1 cellular context compared by ENCODE assay signal in the genomic region with DNA sequence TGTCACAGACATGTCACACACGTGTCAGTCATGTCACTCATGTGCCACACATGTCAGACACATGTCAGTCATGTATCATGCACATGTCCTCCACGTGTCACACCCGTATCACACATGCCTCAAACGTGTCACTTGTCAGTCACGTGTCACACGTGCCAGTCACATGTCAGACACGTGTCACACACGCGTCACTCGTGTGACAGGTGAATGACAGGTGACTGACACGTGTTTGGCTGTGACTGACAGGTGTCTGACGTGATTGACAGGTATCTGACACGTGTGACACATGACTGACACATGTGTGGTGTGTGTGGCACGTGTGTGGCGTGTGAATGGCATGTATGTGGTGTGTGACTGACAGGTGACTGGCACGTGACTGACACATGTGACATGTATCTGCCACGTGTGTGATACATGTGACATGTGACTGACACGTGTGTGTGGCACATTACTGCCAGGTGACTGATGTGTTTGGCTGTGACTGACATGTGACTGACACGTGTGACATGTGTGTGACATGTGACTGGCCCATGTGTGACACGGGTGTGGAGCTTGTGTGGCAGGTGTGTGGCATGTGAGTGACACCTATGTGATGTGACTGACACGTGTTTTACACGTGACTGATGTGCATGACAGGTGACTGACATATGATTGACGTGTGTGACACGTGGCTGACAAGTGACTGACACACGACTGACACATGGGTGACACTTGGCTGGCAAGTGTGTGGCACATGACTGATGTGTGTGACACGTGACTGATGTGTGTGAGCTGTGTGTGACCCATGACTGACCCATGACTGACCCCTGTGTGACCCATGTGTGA.
A peak's percentile ranks its signal among the peaks of the same experiment; 100 is the strongest.
TF ChIP-seq lines count a peak whose summit lies in the region.

No MANE protein-coding gene starts in this region.

TF ChIP-seq in GM12878, 131 proteins besides CTCF, POLR2A, EP300 and RAD21 (continued from another document and continues in another):
- TF ChIP-seq, protein P1, sequence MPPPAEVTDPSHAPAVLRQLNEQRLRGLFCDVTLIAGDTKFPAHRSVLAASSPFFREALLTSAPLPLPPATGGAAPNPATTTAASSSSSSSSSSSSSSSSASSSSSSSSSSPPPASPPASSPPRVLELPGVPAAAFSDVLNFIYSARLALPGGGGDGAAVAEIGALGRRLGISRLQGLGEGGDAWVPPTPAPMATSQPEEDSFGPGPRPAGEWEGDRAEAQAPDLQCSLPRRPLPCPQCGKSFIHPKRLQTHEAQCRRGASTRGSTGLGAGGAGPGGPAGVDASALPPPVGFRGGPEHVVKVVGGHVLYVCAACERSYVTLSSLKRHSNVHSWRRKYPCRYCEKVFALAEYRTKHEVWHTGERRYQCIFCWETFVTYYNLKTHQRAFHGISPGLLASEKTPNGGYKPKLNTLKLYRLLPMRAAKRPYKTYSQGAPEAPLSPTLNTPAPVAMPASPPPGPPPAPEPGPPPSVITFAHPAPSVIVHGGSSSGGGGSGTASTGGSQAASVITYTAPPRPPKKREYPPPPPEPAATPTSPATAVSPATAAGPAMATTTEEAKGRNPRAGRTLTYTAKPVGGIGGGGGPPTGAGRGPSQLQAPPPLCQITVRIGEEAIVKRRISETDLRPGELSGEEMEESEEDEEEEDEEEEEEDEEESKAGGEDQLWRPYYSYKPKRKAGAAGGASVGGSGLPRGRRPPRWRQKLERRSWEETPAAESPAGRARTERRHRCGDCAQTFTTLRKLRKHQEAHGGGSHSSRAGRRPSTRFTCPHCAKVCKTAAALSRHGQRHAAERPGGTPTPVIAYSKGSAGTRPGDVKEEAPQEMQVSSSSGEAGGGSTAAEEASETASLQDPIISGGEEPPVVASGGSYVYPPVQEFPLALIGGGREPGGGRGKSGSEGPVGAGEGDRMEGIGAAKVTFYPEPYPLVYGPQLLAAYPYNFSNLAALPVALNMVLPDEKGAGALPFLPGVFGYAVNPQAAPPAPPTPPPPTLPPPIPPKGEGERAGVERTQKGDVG (CRISPR knock-in tag; IDR thresholded peaks at IDR 0.05): no peak
- no peak for TF ChIP-seq NFXL1 (IDR thresholded peaks at IDR 0.05; ENCODE audit: borderline replicate concordance)
- TF ChIP-seq EZH2 (IDR thresholded peaks at IDR 0.05; ENCODE audit: borderline replicate concordance, control insufficient read depth, low read depth, low read length): no peak
- TF ChIP-seq, protein P2, sequence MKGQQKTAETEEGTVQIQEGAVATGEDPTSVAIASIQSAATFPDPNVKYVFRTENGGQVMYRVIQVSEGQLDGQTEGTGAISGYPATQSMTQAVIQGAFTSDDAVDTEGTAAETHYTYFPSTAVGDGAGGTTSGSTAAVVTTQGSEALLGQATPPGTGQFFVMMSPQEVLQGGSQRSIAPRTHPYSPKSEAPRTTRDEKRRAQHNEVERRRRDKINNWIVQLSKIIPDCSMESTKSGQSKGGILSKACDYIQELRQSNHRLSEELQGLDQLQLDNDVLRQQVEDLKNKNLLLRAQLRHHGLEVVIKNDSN (IDR thresholded peaks at IDR 0.05; ENCODE audit: borderline replicate concordance, extremely low read length, insufficient read depth, low read depth, low read length): peak; percentile 21
- TF ChIP-seq JUNB (IDR thresholded peaks at IDR 0.05): no peak
- TF ChIP-seq TCF3 (IDR thresholded peaks at IDR 0.05; ENCODE audit: borderline replicate concordance, insufficient read depth, low read depth, low read length): no peak; the same call in none of the 2 replicates
- no peak for TF ChIP-seq CHD2 (IDR thresholded peaks at IDR 0.05; ENCODE audit: borderline replicate concordance, low read depth, low read length)
- no peak for TF ChIP-seq SRF (IDR thresholded peaks at IDR 0.05; ENCODE audit: low read depth in 2 of 2, low read length in 2 of 2)
- TF ChIP-seq TBL1XR1 (IDR thresholded peaks at IDR 0.05; ENCODE audit: low read depth, low read length): no peak
- TF ChIP-seq, protein P3, sequence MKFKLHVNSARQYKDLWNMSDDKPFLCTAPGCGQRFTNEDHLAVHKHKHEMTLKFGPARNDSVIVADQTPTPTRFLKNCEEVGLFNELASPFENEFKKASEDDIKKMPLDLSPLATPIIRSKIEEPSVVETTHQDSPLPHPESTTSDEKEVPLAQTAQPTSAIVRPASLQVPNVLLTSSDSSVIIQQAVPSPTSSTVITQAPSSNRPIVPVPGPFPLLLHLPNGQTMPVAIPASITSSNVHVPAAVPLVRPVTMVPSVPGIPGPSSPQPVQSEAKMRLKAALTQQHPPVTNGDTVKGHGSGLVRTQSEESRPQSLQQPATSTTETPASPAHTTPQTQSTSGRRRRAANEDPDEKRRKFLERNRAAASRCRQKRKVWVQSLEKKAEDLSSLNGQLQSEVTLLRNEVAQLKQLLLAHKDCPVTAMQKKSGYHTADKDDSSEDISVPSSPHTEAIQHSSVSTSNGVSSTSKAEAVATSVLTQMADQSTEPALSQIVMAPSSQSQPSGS (IDR thresholded peaks at IDR 0.05; ENCODE audit: low read length): no peak
- TF ChIP-seq SREBF1 (IDR thresholded peaks at IDR 0.05; ENCODE audit: low read length): no peak
- TF ChIP-seq, protein P4, sequence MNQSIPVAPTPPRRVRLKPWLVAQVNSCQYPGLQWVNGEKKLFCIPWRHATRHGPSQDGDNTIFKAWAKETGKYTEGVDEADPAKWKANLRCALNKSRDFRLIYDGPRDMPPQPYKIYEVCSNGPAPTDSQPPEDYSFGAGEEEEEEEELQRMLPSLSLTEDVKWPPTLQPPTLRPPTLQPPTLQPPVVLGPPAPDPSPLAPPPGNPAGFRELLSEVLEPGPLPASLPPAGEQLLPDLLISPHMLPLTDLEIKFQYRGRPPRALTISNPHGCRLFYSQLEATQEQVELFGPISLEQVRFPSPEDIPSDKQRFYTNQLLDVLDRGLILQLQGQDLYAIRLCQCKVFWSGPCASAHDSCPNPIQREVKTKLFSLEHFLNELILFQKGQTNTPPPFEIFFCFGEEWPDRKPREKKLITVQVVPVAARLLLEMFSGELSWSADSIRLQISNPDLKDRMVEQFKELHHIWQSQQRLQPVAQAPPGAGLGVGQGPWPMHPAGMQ (IDR thresholded peaks at IDR 0.05; ENCODE audit: borderline replicate concordance): no peak
- no peak for TF ChIP-seq TAF1 (IDR thresholded peaks at IDR 0.05; ENCODE audit: borderline replicate concordance, low read depth, low read length)
- no peak for TF ChIP-seq MYC (IDR thresholded peaks at IDR 0.05; ENCODE audit: insufficient read depth, insufficient read length, insufficient replicate concordance, low read length, severe bottlenecking)
- TF ChIP-seq IKZF1 (conservative IDR thresholded peaks at IDR 0.05): no peak
- TF ChIP-seq ZNF24 (IDR thresholded peaks at IDR 0.05): no peak
- TF ChIP-seq, protein P5, sequence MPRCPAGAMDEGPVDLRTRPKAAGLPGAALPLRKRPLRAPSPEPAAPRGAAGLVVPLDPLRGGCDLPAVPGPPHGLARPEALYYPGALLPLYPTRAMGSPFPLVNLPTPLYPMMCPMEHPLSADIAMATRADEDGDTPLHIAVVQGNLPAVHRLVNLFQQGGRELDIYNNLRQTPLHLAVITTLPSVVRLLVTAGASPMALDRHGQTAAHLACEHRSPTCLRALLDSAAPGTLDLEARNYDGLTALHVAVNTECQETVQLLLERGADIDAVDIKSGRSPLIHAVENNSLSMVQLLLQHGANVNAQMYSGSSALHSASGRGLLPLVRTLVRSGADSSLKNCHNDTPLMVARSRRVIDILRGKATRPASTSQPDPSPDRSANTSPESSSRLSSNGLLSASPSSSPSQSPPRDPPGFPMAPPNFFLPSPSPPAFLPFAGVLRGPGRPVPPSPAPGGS (IDR thresholded peaks at IDR 0.05; ENCODE audit: borderline replicate concordance, insufficient read depth, low read depth, low read length, poor library complexity, severe bottlenecking): peak; percentile 59
- TF ChIP-seq, protein P6, sequence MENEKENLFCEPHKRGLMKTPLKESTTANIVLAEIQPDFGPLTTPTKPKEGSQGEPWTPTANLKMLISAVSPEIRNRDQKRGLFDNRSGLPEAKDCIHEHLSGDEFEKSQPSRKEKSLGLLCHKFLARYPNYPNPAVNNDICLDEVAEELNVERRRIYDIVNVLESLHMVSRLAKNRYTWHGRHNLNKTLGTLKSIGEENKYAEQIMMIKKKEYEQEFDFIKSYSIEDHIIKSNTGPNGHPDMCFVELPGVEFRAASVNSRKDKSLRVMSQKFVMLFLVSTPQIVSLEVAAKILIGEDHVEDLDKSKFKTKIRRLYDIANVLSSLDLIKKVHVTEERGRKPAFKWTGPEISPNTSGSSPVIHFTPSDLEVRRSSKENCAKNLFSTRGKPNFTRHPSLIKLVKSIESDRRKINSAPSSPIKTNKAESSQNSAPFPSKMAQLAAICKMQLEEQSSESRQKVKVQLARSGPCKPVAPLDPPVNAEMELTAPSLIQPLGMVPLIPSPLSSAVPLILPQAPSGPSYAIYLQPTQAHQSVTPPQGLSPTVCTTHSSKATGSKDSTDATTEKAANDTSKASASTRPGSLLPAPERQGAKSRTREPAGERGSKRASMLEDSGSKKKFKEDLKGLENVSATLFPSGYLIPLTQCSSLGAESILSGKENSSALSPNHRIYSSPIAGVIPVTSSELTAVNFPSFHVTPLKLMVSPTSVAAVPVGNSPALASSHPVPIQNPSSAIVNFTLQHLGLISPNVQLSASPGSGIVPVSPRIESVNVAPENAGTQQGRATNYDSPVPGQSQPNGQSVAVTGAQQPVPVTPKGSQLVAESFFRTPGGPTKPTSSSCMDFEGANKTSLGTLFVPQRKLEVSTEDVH (IDR thresholded peaks at IDR 0.05; ENCODE audit: low read depth, partially characterized antibody): no peak
- TF ChIP-seq, protein P7, sequence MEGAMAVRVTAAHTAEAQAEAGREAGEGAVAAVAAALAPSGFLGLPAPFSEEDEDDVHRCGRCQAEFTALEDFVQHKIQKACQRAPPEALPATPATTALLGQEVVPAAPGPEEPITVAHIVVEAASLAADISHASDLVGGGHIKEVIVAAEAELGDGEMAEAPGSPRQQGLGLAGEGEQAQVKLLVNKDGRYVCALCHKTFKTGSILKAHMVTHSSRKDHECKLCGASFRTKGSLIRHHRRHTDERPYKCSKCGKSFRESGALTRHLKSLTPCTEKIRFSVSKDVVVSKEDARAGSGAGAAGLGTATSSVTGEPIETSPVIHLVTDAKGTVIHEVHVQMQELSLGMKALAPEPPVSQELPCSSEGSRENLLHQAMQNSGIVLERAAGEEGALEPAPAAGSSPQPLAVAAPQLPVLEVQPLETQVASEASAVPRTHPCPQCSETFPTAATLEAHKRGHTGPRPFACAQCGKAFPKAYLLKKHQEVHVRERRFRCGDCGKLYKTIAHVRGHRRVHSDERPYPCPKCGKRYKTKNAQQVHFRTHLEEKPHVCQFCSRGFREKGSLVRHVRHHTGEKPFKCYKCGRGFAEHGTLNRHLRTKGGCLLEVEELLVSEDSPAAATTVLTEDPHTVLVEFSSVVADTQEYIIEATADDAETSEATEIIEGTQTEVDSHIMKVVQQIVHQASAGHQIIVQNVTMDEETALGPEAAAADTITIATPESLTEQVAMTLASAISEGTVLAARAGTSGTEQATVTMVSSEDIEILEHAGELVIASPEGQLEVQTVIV (IDR thresholded peaks at IDR 0.05; ENCODE audit: borderline replicate concordance, partially characterized antibody): no peak
- TF ChIP-seq STAT1 (conservative IDR thresholded peaks at IDR 0.05): no peak
- TF ChIP-seq CEBPB (IDR thresholded peaks at IDR 0.05; ENCODE audit: borderline replicate concordance in 1 of 2, low read depth in 2 of 2, low read length in 2 of 2): no peak
- TF ChIP-seq, protein P8, sequence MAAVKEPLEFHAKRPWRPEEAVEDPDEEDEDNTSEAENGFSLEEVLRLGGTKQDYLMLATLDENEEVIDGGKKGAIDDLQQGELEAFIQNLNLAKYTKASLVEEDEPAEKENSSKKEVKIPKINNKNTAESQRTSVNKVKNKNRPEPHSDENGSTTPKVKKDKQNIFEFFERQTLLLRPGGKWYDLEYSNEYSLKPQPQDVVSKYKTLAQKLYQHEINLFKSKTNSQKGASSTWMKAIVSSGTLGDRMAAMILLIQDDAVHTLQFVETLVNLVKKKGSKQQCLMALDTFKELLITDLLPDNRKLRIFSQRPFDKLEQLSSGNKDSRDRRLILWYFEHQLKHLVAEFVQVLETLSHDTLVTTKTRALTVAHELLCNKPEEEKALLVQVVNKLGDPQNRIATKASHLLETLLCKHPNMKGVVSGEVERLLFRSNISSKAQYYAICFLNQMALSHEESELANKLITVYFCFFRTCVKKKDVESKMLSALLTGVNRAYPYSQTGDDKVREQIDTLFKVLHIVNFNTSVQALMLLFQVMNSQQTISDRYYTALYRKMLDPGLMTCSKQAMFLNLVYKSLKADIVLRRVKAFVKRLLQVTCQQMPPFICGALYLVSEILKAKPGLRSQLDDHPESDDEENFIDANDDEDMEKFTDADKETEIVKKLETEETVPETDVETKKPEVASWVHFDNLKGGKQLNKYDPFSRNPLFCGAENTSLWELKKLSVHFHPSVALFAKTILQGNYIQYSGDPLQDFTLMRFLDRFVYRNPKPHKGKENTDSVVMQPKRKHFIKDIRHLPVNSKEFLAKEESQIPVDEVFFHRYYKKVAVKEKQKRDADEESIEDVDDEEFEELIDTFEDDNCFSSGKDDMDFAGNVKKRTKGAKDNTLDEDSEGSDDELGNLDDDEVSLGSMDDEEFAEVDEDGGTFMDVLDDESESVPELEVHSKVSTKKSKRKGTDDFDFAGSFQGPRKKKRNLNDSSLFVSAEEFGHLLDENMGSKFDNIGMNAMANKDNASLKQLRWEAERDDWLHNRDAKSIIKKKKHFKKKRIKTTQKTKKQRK (IDR thresholded peaks at IDR 0.05; ENCODE audit: low read depth, low read length): no peak
- TF ChIP-seq KDM1A (IDR thresholded peaks at IDR 0.05; ENCODE audit: borderline replicate concordance): no peak
- TF ChIP-seq, protein P9, sequence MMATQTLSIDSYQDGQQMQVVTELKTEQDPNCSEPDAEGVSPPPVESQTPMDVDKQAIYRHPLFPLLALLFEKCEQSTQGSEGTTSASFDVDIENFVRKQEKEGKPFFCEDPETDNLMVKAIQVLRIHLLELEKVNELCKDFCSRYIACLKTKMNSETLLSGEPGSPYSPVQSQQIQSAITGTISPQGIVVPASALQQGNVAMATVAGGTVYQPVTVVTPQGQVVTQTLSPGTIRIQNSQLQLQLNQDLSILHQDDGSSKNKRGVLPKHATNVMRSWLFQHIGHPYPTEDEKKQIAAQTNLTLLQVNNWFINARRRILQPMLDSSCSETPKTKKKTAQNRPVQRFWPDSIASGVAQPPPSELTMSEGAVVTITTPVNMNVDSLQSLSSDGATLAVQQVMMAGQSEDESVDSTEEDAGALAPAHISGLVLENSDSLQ (IDR thresholded peaks at IDR 0.05): peak; percentile 79
- TF ChIP-seq, protein P10, sequence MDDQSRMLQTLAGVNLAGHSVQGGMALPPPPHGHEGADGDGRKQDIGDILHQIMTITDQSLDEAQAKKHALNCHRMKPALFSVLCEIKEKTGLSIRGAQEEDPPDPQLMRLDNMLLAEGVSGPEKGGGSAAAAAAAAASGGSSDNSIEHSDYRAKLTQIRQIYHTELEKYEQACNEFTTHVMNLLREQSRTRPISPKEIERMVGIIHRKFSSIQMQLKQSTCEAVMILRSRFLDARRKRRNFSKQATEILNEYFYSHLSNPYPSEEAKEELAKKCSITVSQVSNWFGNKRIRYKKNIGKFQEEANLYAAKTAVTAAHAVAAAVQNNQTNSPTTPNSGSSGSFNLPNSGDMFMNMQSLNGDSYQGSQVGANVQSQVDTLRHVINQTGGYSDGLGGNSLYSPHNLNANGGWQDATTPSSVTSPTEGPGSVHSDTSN (IDR thresholded peaks at IDR 0.05; ENCODE audit: insufficient replicate concordance, low read depth, low read length): peak; percentile 53
- no peak for TF ChIP-seq RELA (IDR thresholded peaks at IDR 0.05; ENCODE audit: borderline replicate concordance, partially characterized antibody)
